ENCODE assay signal across 15 cellular contexts in the genomic region with DNA sequence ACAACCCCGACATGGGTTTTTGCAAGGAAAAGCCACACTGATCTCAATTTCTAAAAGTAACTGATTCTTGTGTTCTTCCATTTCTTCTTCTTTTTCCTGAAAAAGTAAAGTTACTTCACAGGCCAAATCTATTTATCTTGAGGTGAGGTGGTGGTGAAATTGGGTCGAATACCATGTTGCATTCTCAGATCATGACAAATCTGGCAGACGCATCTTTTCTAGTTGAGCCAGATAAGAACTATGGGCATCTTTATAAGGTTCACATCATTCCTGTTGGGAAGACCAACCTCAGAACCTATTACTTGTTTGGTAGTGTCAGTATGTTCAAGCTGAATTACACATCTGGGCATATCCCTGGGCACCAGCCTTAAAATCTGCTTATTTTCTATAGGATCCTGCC.
DNase-seq lines count a peak whose midpoint lies in the region; ATAC-seq and TF ChIP-seq lines count a peak whose summit lies in the region.
"Had no signal": no experiment of that assay in that cellular context is flagged by ENCODE, and none has a peak within 500 bp of the region (broad histone marks: within the 10 kb centered on the region; RNA-seq: fewer than 3 reads in every experiment).

No MANE protein-coding gene starts in this region.

- H3K27ac ChIP-seq in heart left ventricle, result no peak overlapping the region
- H3K27ac ChIP-seq: GM23248 had no signal

- no peaks in the 10 kb centered on the region for H3K36me3 ChIP-seq in heart left ventricle
- H3K36me3 ChIP-seq in BE2C, result no peaks in the 10 kb centered on the region

- no peak for ATAC-seq in heart left ventricle
- ATAC-seq: HCT116 had no signal

- H3K27me3 ChIP-seq in heart left ventricle (no peaks in the 10 kb centered on the region), BE2C (no peaks in the 10 kb centered on the region)

- intact Hi-C loops in heart left ventricle (cut with DNase I), result no loop called here

- DNase-seq in amniotic epithelial cell (ENCODE audit: low read depth) (peak; percentile 76), choroid plexus epithelial cell (ENCODE audit: low read depth) (peak; percentile 50), fibroblast of the aortic adventitia (ENCODE audit: low read depth) (peak; percentile 12), heart left ventricle (no peak), BE2C (no peak), NCI-H526 (lab: John Stamatoyannopoulos, UW) (no peak)
- no peak for DNase-seq in activated CD4-positive, alpha-beta T cell treated with anti-CD3 and anti-CD28 coated beads for 1 hour
- DNase-seq: C1 segment of cervical spinal cord; Caco-2; CD4-positive, alpha-beta T cell; GM23248; H7; HFFc6; IMR-90 had no signal

- WGBS in heart left ventricle, 4 donors, result 53 to 86% (median 56%) methylated on average over 3 of the region's 3 CpGs

- H3K9me3 ChIP-seq in heart left ventricle, result peaks cover 0 to 5% (median 0%) of the 10 kb centered on the region in 12 donors
- no peaks in the 10 kb centered on the region for H3K9me3 ChIP-seq in BE2C
- H3K9me3 ChIP-seq: Caco-2 had no signal

- H3K4me1 ChIP-seq in heart left ventricle, result no peaks in the 10 kb centered on the region
- H3K4me1 ChIP-seq in BE2C, result no peaks in the 10 kb centered on the region

- H3K4me3 ChIP-seq in choroid plexus epithelial cell (ENCODE audit: low read depth, low read length) (no peak overlapping the region), fibroblast of the aortic adventitia (ENCODE audit: low read depth, low read length) (no peak overlapping the region), heart left ventricle (no peak overlapping the region), BE2C (ENCODE audit: low read depth, low read length) (no peak overlapping the region)
- H3K4me3 ChIP-seq: GM23248 had no signal

- TF ChIP-seq POLR2A in heart left ventricle (IDR thresholded peaks at IDR 0.05), result no peak

- no peak for TF ChIP-seq CTCF in choroid plexus epithelial cell (conservative IDR thresholded peaks at IDR 0.05; ENCODE audit: low read depth, low read length)
- TF ChIP-seq CTCF in fibroblast of the aortic adventitia (IDR thresholded peaks at IDR 0.05; ENCODE audit: insufficient read depth, low read length), result no peak
- TF ChIP-seq CTCF in heart left ventricle (IDR thresholded peaks at IDR 0.05), result no peak
- no peak for TF ChIP-seq CTCF in BE2C (IDR thresholded peaks at IDR 0.05; ENCODE audit: low read depth, low read length)

Comparison
In these comparisons a context has a peak if more than half of its experiments do, and no peak if none do; other contexts are left out.
1. DNase-seq: peak in amniotic epithelial cell (single experiment), choroid plexus epithelial cell (single experiment) and fibroblast of the aortic adventitia (single experiment); none in heart left ventricle (0 of 5), activated CD4-positive, alpha-beta T cell treated with anti-CD3 and anti-CD28 coated beads for 1 hour (single experiment), BE2C (single experiment) and NCI-H526 (0 of 2).